In genomic region chr17:688100-688989, GRCh38 we compare ENCODE assay signal across 9 cellular contexts. TPM values are rescaled to one million over a fixed set of nuclear protein-coding genes. Genes with fewer than 3 reads are reported as not detected.
DNase-seq lines count a peak whose midpoint lies in the region; ATAC-seq and TF ChIP-seq lines count a peak whose summit lies in the region.
"Had no signal": no experiment of that assay in that cellular context is flagged by ENCODE, and none has a peak within 500 bp of the region (broad histone marks: within the 10 kb centered on the region; RNA-seq: fewer than 3 reads in every experiment).

No MANE protein-coding gene starts in this region.

- intact Hi-C loops in tibial artery (cut with DNase I; ENCODE audit: low total_unique reads) = no loop called here

- ATAC-seq in GM21423 (IDR thresholded peaks at IDR 0.05; ENCODE audit: unreplicated experiment) = no peak
- ATAC-seq in GM21717 (IDR thresholded peaks at IDR 0.05; ENCODE audit: unreplicated experiment) = no peak
- no peak for ATAC-seq in HG03457 (IDR thresholded peaks at IDR 0.05; ENCODE audit: unreplicated experiment)

- peaks cover 1% of the 10 kb centered on the region for H3K36me3 ChIP-seq in kidney epithelial cell (ENCODE audit: control insufficient read depth, insufficient read depth, low read length)
- peaks cover 0 to 73% (median 30%) of the 10 kb centered on the region in 3 donors for H3K36me3 ChIP-seq in tibial artery

- H3K4me3 ChIP-seq in AG09309 (ENCODE audit: control insufficient read depth, low read depth, low read length) (no peak overlapping the region), WI38 (ENCODE audit: low read depth, low read length) (no peak overlapping the region), kidney epithelial cell (ENCODE audit: low read depth, low read length) (no peak overlapping the region), tibial artery (no peak overlapping the region)

- DNase-seq in AG09309 (ENCODE audit: low read depth) = no peak
- DNase-seq in H4 (ENCODE audit: low spot score) = peak; percentile 35
- DNase-seq in kidney epithelial cell (ENCODE audit: low read depth) = no peak
- DNase-seq in tibial artery = no peak
- DNase-seq: NCI-H2029 treated with DMSO at 0.1 percent for 48 hours had no signal

- TF ChIP-seq CTCF in AG09309 (IDR thresholded peaks at IDR 0.05; ENCODE audit: control insufficient read depth, insufficient read depth, low read depth, low read length, missing control alignments) (peak; percentile 35), WI38 (IDR thresholded peaks at IDR 0.05; ENCODE audit: low read depth, low read length) (0 out of 2 replicates have a peak, but pooled peaks have one; percentile 7), kidney epithelial cell (IDR thresholded peaks at IDR 0.05; ENCODE audit: insufficient read depth, low read length, poor library complexity, severe bottlenecking) (peak; percentile 3), tibial artery (IDR thresholded peaks at IDR 0.05) (no peak)

- H3K27ac ChIP-seq in tibial artery = no peak overlapping the region

- no peaks in the 10 kb centered on the region for H3K9me3 ChIP-seq in tibial artery

- no peaks in the 10 kb centered on the region for H3K4me1 ChIP-seq in tibial artery

- H3K27me3 ChIP-seq in kidney epithelial cell (ENCODE audit: control insufficient read depth, insufficient read depth, low read length) = no peaks in the 10 kb centered on the region
- no peaks in the 10 kb centered on the region for H3K27me3 ChIP-seq in tibial artery

RNA-seq across cellular contexts. Expression of gene VPS53, which starts 26.3 kb away (rescaled TPM):
- 5.7 and 8.9 TPM in 2 replicates for total RNA-seq in H4 (2014; rRNA removed; shearing (Covaris generic))
- 22.8 and 23.2 TPM in 2 replicates for total RNA-seq in kidney epithelial cell

RNA-seq across cellular contexts. Expression of gene TLCD3A, which starts 44.1 kb away (rescaled TPM):
- total RNA-seq in H4 (2014; rRNA removed; shearing (Covaris generic)) = 42.5 and 51.4 TPM in 2 replicates
- 28.3 and 38.4 TPM in 2 replicates for total RNA-seq in kidney epithelial cell

Comparison
In these comparisons a context has a peak if more than half of its experiments do, and no peak if none do; other contexts are left out.
1. CTCF ChIP-seq: peak in AG09309 (single experiment), WI38 (single experiment) and kidney epithelial cell (single experiment); none in tibial artery (0 of 2).